ENCODE assay signal across 8 cellular contexts in the genomic region with DNA sequence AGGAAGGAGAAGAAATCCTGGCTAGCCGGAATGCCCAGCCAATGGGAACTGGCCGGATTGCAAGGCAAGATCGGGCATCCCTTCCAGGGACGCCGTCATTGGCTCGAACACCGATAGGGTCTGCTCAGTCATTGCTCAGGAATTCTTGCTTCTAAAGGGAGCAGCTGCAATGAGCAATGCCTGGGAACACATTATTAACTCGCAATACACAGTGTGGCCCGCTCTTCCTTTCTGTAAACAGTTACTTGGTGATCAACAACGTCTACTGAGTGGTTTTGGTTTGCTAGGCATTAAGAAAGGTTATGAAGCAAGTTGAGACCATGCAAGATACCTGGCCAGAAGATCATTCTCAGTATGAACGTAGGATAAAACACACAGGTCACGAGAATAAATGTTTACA.
DNase-seq lines count a peak whose midpoint lies in the region; ATAC-seq, FAIRE-seq and TF ChIP-seq lines count a peak whose summit lies in the region.

No MANE protein-coding gene starts in this region.

- H3K36me3 Mint-ChIP-seq in activated CD4-positive, alpha-beta T cell treated with anti-CD3 and anti-CD28 coated beads for 36 hours (ENCODE audit: low read depth) = no peaks in the 10 kb centered on the region

- POLR2A ChIA-PET in activated CD4-positive, alpha-beta T cell treated with anti-CD3 and anti-CD28 coated beads for 36 hours (lab: Charles Lee) = no interaction called here

- CTCF ChIA-PET in activated CD4-positive, alpha-beta T cell treated with anti-CD3 and anti-CD28 coated beads for 36 hours (lab: Charles Lee) = interaction anchor here (1.5 kb wide), 1 partner anchor 38 kb away, joined by 4 read pairs; no protein-coding TSS in a partner anchor

- H3K36me3 ChIP-seq in SJSA1 (no peaks in the 10 kb centered on the region), small intestine (ENCODE audit: control insufficient read depth in 2 of 2, insufficient read depth in 2 of 2, low read length in 2 of 2) (no peaks in the 10 kb centered on the region)

- TF ChIP-seq CTCF in fibroblast of villous mesenchyme (IDR thresholded peaks at IDR 0.05; ENCODE audit: insufficient read depth, low read depth, low read length) = no peak

- no peak for DNase-seq in activated CD4-positive, alpha-beta T cell treated with anti-CD3 and anti-CD28 coated beads for 36 hours
- DNase-seq in activated CD4-positive, alpha-beta T cell treated with anti-CD3 and anti-CD28 coated beads, Interleukin-2, amount 50 U/mL, for 1 hour = no peak
- DNase-seq in SJSA1 (ENCODE audit: low read depth in 1 of 2, low spot score in 2 of 2) (peak; percentile 92 to 94), fibroblast of villous mesenchyme (ENCODE audit: low read depth) (peak; percentile 96), small intestine (no peak), NCI-H774 (lab: John Stamatoyannopoulos, UW) (no peak), NK-92 (lab: John Stamatoyannopoulos, UW; ENCODE audit: unreplicated experiment) (no peak), UCSD-AML1 (lab: John Stamatoyannopoulos, UW; ENCODE audit: unreplicated experiment) (no peak)

- WGBS in small intestine, 3 donors = 66 to 88% (median 71%) methylated on average over 12 of the region's 12 CpGs

- intact Hi-C loops in activated CD4-positive, alpha-beta T cell treated with anti-CD3 and anti-CD28 coated beads for 36 hours (cut with DNase I, micrococcal nuclease) = loop anchor here in 1 of 2 experiments (1.0 kb wide), 2 partner anchors 25 to 165 kb away; no protein-coding TSS in a partner anchor

- H3K27ac Mint-ChIP-seq in activated CD4-positive, alpha-beta T cell treated with anti-CD3 and anti-CD28 coated beads for 36 hours = peak overlapping the region; percentile 35

- H3K27me3 Mint-ChIP-seq in activated CD4-positive, alpha-beta T cell treated with anti-CD3 and anti-CD28 coated beads for 36 hours = no peaks in the 10 kb centered on the region

- H3K4me3 ChIP-seq in SJSA1 (no peak overlapping the region), fibroblast of villous mesenchyme (ENCODE audit: low read depth, low read length) (no peak overlapping the region), small intestine (ENCODE audit: low read depth in 1 of 2, low read length in 2 of 2) (no peak overlapping the region)

- H3K27me3 ChIP-seq in SJSA1 (replicated peaks) (no peaks in the 10 kb centered on the region), small intestine (ENCODE audit: control insufficient read depth in 2 of 2, insufficient read depth in 2 of 2, low read length in 2 of 2) (no peaks in the 10 kb centered on the region)

- no peaks in the 10 kb centered on the region for H3K9me3 ChIP-seq in SJSA1 (replicated peaks)
- H3K9me3 ChIP-seq in small intestine (ENCODE audit: control insufficient read depth, low read depth) = no peaks in the 10 kb centered on the region

- no peak for FAIRE-seq in small intestine (lab: Jason Lieb, UNC)

- H3K9me3 Mint-ChIP-seq in activated CD4-positive, alpha-beta T cell treated with anti-CD3 and anti-CD28 coated beads for 36 hours (ENCODE audit: low read depth) = no peaks in the 10 kb centered on the region

- peak; percentile 60 for ATAC-seq in activated CD4-positive, alpha-beta T cell treated with anti-CD3 and anti-CD28 coated beads for 36 hours

- H3K27ac ChIP-seq in SJSA1 = peak overlapping the region; percentile 91
- peak overlapping the region; percentile 17 to 35 for H3K27ac ChIP-seq in small intestine (ENCODE audit: low read depth in 1 of 2, low read length in 1 of 2)

- no peak overlapping the region for H3K4me3 Mint-ChIP-seq in activated CD4-positive, alpha-beta T cell treated with anti-CD3 and anti-CD28 coated beads for 36 hours

- H3K4me1 Mint-ChIP-seq in activated CD4-positive, alpha-beta T cell treated with anti-CD3 and anti-CD28 coated beads for 36 hours = peaks cover 38% of the 10 kb centered on the region

- H3K4me1 ChIP-seq in SJSA1 (replicated peaks) (peaks cover 48% of the 10 kb centered on the region), small intestine (ENCODE audit: control insufficient read depth in 2 of 2, insufficient read depth in 1 of 2, low read depth in 1 of 2, low read length in 1 of 2) (peaks cover 0 to under 1% of the 10 kb centered on the region in 2 donors)

Comparison
In these comparisons a context has a peak if more than half of its experiments do, and no peak if none do; other contexts are left out.
1. DNase-seq: peak in SJSA1 (2 of 2) and fibroblast of villous mesenchyme (single experiment); none in activated CD4-positive, alpha-beta T cell treated with anti-CD3 and anti-CD28 coated beads for 36 hours (single experiment), activated CD4-positive, alpha-beta T cell treated with anti-CD3 and anti-CD28 coated beads, Interleukin-2, amount 50 U/mL, for 1 hour (single experiment), small intestine (single experiment), NCI-H774 (single experiment), NK-92 (single experiment) and UCSD-AML1 (single experiment).